ENCODE assay signal across 11 cellular contexts in the genomic region with DNA sequence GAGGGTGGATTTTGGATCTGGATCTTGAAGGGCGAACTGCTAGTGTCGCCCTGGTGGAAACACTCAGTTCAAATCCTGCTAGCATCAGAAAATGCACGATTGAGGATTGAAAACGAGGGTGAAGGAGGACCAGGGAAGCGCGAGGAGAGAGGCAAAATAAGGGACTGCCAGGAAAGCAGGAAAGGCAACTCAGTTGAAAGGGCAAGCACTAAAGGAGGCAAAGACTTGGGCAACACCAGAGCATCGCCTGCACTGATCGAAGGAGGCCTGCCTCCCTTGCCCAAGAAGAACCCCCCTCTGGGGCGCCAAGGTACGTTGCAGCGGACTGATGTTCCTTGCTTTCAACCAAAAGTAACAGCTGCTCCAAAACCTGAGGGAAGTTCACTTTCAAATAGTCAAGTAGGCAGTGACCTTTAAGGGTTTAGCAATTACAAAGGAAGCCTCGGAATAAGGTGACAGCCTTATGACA. TPM values are rescaled to one million over a fixed set of nuclear protein-coding genes. Genes with fewer than 3 reads are reported as not detected.
DNase-seq lines count a peak whose midpoint lies in the region; ATAC-seq and TF ChIP-seq lines count a peak whose summit lies in the region.
"Had no signal": no experiment of that assay in that cellular context is flagged by ENCODE, and none has a peak within 500 bp of the region (broad histone marks: within the 10 kb centered on the region; RNA-seq: fewer than 3 reads in every experiment).

No MANE protein-coding gene starts in this region.

- H2AK5ac ChIP-seq in neuronal stem cell (ENCODE audit: low read depth, low read length) = no peak overlapping the region

- H3K14ac ChIP-seq in neuronal stem cell (ENCODE audit: low read length) = no peak overlapping the region

- no peak for ATAC-seq in Right ventricle myocardium superior (ENCODE audit: poor library complexity)
- no peak for ATAC-seq in gastroesophageal sphincter
- ATAC-seq in aorta (ENCODE audit: low FRiP score) = no peak
- no peak for ATAC-seq in GM21381 (IDR thresholded peaks at IDR 0.05; ENCODE audit: unreplicated experiment)
- ATAC-seq in GM21447 (IDR thresholded peaks at IDR 0.05; ENCODE audit: unreplicated experiment) = no peak

- no peak for TF ChIP-seq EP300 in gastroesophageal sphincter (IDR thresholded peaks at IDR 0.05)

- DNase-seq in right atrium auricular region (ENCODE audit: low spot score) (no peak), Right ventricle myocardium superior (no peak), neuronal stem cell (ENCODE audit: low spot score) (no peak), aorta (no peak), DMS53 (lab: John Stamatoyannopoulos, UW) (no peak)
- DNase-seq: activated CD4-positive, alpha-beta T cell treated with anti-CD3 and anti-CD28 coated beads for 48 hours; NCI-H1436; SJCRH30 had no signal

- H3K9ac ChIP-seq in neuronal stem cell (ENCODE audit: low read depth, low read length, poor library complexity) = peak overlapping the region; percentile 74

- no peaks in the 10 kb centered on the region for H3K79me1 ChIP-seq in neuronal stem cell (ENCODE audit: low read depth, low read length)

- peak overlapping the region; percentile 73 for H2AFZ ChIP-seq in neuronal stem cell (ENCODE audit: low read length)

- no peak overlapping the region for H2BK5ac ChIP-seq in neuronal stem cell (ENCODE audit: low read length)

- H3K36me3 ChIP-seq in right atrium auricular region (no peaks in the 10 kb centered on the region), gastroesophageal sphincter (no peaks in the 10 kb centered on the region), neuronal stem cell (replicated peaks in 1 of 2; ENCODE audit: control insufficient read depth in 2 of 2, insufficient read depth in 2 of 2, low read length in 2 of 2) (no peaks in the 10 kb centered on the region), aorta (ENCODE audit: control insufficient read depth in 1 of 2, insufficient read depth in 2 of 2, low read length in 1 of 2) (no peaks in the 10 kb centered on the region)
- H3K36me3 ChIP-seq: SJCRH30 had no signal

- H3K27me3 ChIP-seq in right atrium auricular region (no peaks in the 10 kb centered on the region), gastroesophageal sphincter (peaks cover 8% of the 10 kb centered on the region), neuronal stem cell (ENCODE audit: control insufficient read depth in 3 of 3, insufficient read depth in 3 of 3, low read depth in 1 of 3, low read length in 3 of 3) (peaks cover 0 to 40% (median 3%) of the 10 kb centered on the region in 3 experiments), aorta (ENCODE audit: control insufficient read depth in 1 of 2, insufficient read depth in 2 of 2, low read length in 1 of 2) (no peaks in the 10 kb centered on the region)
- H3K27me3 ChIP-seq: SJCRH30 had no signal

- H2BK15ac ChIP-seq in neuronal stem cell (ENCODE audit: low read length) = no peak overlapping the region

- H3K4ac ChIP-seq in neuronal stem cell (ENCODE audit: low read length) = no peak overlapping the region

- H3K4me3 ChIP-seq in right atrium auricular region = peak overlapping the region; percentile 44 to 54
- peak overlapping the region; percentile 49 to 61 for H3K4me3 ChIP-seq in gastroesophageal sphincter
- peak overlapping the region in 1 of 2 donors; percentile 36 for H3K4me3 ChIP-seq in neuronal stem cell (ENCODE audit: low read length in 2 of 2)
- peak overlapping the region; percentile 65 to 80 for H3K4me3 ChIP-seq in aorta (ENCODE audit: low read length in 2 of 2)
- H3K4me3 ChIP-seq: SJCRH30 had no signal

- no peak for TF ChIP-seq POLR2A in gastroesophageal sphincter (IDR thresholded peaks at IDR 0.05)

- H3K27ac ChIP-seq in right atrium auricular region = peak overlapping the region; percentile 56 to 75
- H3K27ac ChIP-seq in gastroesophageal sphincter = peak overlapping the region; percentile 1 to 85 (median 80)
- H3K27ac ChIP-seq in neuronal stem cell (replicated peaks; ENCODE audit: low read length) = no peak overlapping the region
- H3K27ac ChIP-seq in aorta (ENCODE audit: low read depth in 1 of 2, low read length in 2 of 2) = peak overlapping the region; percentile 14 to 87
- H3K27ac ChIP-seq: SJCRH30 had no signal

- WGBS in gastroesophageal sphincter (ENCODE audit: low coverage in 1 of 2), 2 donors = 26 to 33% methylated on average over 1 to 10 of the region's 12 CpGs
- WGBS in neuronal stem cell (ENCODE audit: extremely low coverage in 2 of 2, insufficient read length in 2 of 2, insufficient replicate concordance in 1 of 2), 2 donors = no CpG with 5 or more reads among the region's 12 CpGs
- WGBS in aorta, 2 donors = 8 to 12% methylated on average over 12 of the region's 12 CpGs

- TF ChIP-seq CTCF in right atrium auricular region (IDR thresholded peaks at IDR 0.05) = no peak
- no peak for TF ChIP-seq CTCF in gastroesophageal sphincter (IDR thresholded peaks at IDR 0.05)

- H3K18ac ChIP-seq in neuronal stem cell (ENCODE audit: low read length) = no peak overlapping the region

- H4K91ac ChIP-seq in neuronal stem cell (ENCODE audit: low read depth, low read length, poor library complexity) = no peak overlapping the region

- H2BK12ac ChIP-seq in neuronal stem cell (ENCODE audit: low read length) = no peak overlapping the region

- H3K23ac ChIP-seq in neuronal stem cell (ENCODE audit: low read depth, low read length, poor library complexity) = no peak overlapping the region

- intact Hi-C loops in Right ventricle myocardium superior (cut with DNase I) = no loop called here
- intact Hi-C loops in aorta (cut with DNase I) = loop anchor here (10.0 kb wide), 2 partner anchors 153 to 173 kb away; no protein-coding TSS in a partner anchor

- H2BK120ac ChIP-seq in neuronal stem cell (ENCODE audit: low read depth, low read length) = no peak overlapping the region

- H4K8ac ChIP-seq in neuronal stem cell (ENCODE audit: low read depth, low read length) = no peak overlapping the region

- H3K4me1 ChIP-seq in right atrium auricular region = peaks cover 0 to 11% of the 10 kb centered on the region in 2 donors
- H3K4me1 ChIP-seq in gastroesophageal sphincter = peaks cover 0 to 57% (median 5%) of the 10 kb centered on the region in 3 donors
- H3K4me1 ChIP-seq in neuronal stem cell (ENCODE audit: control insufficient read depth in 2 of 2, insufficient read depth in 1 of 2, low read depth in 1 of 2, low read length in 2 of 2) = no peaks in the 10 kb centered on the region
- H3K4me1 ChIP-seq in aorta (ENCODE audit: control insufficient read depth in 1 of 2, insufficient read depth in 2 of 2, low read length in 2 of 2) = peaks cover 0 to 7% of the 10 kb centered on the region in 2 donors

- peak overlapping the region; percentile 86 for H3K4me2 ChIP-seq in neuronal stem cell (ENCODE audit: insufficient read depth, low read length, poor library complexity, severe bottlenecking)

- H3K9me3 ChIP-seq in right atrium auricular region = no peaks in the 10 kb centered on the region
- no peaks in the 10 kb centered on the region for H3K9me3 ChIP-seq in gastroesophageal sphincter
- H3K9me3 ChIP-seq in neuronal stem cell (replicated peaks in 1 of 2; ENCODE audit: control insufficient read depth in 2 of 2, insufficient read depth in 1 of 2, low read depth in 1 of 2, low read length in 2 of 2) = no peaks in the 10 kb centered on the region
- H3K9me3 ChIP-seq in aorta (ENCODE audit: control insufficient read depth, low read length) = no peaks in the 10 kb centered on the region
- H3K9me3 ChIP-seq: SJCRH30 had no signal

RNA-seq across cellular contexts. Expression of gene COL21A1, which starts 0.3 kb away (rescaled TPM):
- total RNA-seq in right atrium auricular region = 10 to 100 TPM; 13.6 to 89.7 TPM
- 20.8 TPM for total RNA-seq in Right ventricle myocardium superior
- 10 to 100 TPM in 2 of 4 donors, 1 to 10 TPM in 2; 5.3 to 47.1 (median 15.6) TPM for total RNA-seq in gastroesophageal sphincter
- polyA plus RNA-seq in neuronal stem cell (2013, experiment 1 of 2) = 0.10 TPM
- polyA plus RNA-seq in neuronal stem cell (2013, experiment 2 of 2) = 0.07 TPM
- 10 to 100 TPM; 22.5 to 39.3 TPM for total RNA-seq in aorta
- 10 to 100 TPM; 22.9 to 67.0 TPM for polyA plus RNA-seq in aorta
